In genomic region chr12:29781705-29782266, GRCh38 we compare ENCODE assay signal across 8 cellular contexts. TPM values are rescaled to one million over a fixed set of nuclear protein-coding genes. Genes with fewer than 3 reads are reported as not detected.
DNase-seq lines count a peak whose midpoint lies in the region; ATAC-seq and TF ChIP-seq lines count a peak whose summit lies in the region.

No MANE protein-coding gene starts in this region.

- no peaks in the 10 kb centered on the region for H3K9me3 Mint-ChIP-seq in activated T-helper 2 cell treated with anti-CD3 and anti-CD28 coated beads, Interferon-gamma antibody, Interleukin-2, Interleukin-4, amounts not matched to agents 10 μg/mL and 5 μg/mL and 100 μg/mL, durations not matched to agents 14 hours and 24 hours and 36 hours
- no peaks in the 10 kb centered on the region for H3K9me3 Mint-ChIP-seq in endothelial cell (ENCODE audit: unreplicated experiment)

- ATAC-seq in GM18868 (IDR thresholded peaks at IDR 0.05; ENCODE audit: unreplicated experiment): peak; percentile 49
- ATAC-seq in HG02763 (IDR thresholded peaks at IDR 0.05; ENCODE audit: unreplicated experiment): peak; percentile 30

- peak overlapping the region; percentile 63 for H3K4me3 Mint-ChIP-seq in activated T-helper 2 cell treated with anti-CD3 and anti-CD28 coated beads, Interferon-gamma antibody, Interleukin-2, Interleukin-4, amounts not matched to agents 10 μg/mL and 5 μg/mL and 100 μg/mL, durations not matched to agents 14 hours and 24 hours and 36 hours (ENCODE audit: low read depth)
- no peak overlapping the region for H3K4me3 Mint-ChIP-seq in endothelial cell (ENCODE audit: unreplicated experiment)

- H3K4me1 Mint-ChIP-seq in activated T-helper 2 cell treated with anti-CD3 and anti-CD28 coated beads, Interferon-gamma antibody, Interleukin-2, Interleukin-4, amounts not matched to agents 10 μg/mL and 5 μg/mL and 100 μg/mL, durations not matched to agents 14 hours and 24 hours and 36 hours (ENCODE audit: low read depth): peaks cover 16% of the 10 kb centered on the region
- H3K4me1 Mint-ChIP-seq in endothelial cell (ENCODE audit: unreplicated experiment): peaks cover 3% of the 10 kb centered on the region

- no peak for DNase-seq in activated T-helper 2 cell treated with anti-CD3 and anti-CD28 coated beads, Interferon-gamma antibody, Interleukin-2, Interleukin-4, amounts not matched to agents 10 μg/mL and 5 μg/mL and 100 μg/mL, durations not matched to agents 14 hours and 24 hours and 36 hours (ENCODE audit: low spot score)
- DNase-seq in endothelial cell (ENCODE audit: low spot score) (no peak), retina (no peak), globus pallidus (ENCODE audit: low spot score) (no peak), kidney glomerular epithelial cell (lab: John Stamatoyannopoulos, UW) (no peak)

- H3K79me2 ChIP-seq in neural cell (replicated peaks; ENCODE audit: insufficient read depth, low read length): peaks cover 6% of the 10 kb centered on the region

- no peaks in the 10 kb centered on the region for H3K9me3 ChIP-seq in neural cell (ENCODE audit: low read length)

- TF ChIP-seq RAD21 in neural cell (conservative IDR thresholded peaks at IDR 0.05): no peak

- intact Hi-C loops in activated T-helper 2 cell treated with anti-CD3 and anti-CD28 coated beads, Interferon-gamma antibody, Interleukin-2, Interleukin-4, amounts not matched to agents 10 μg/mL and 5 μg/mL and 100 μg/mL, durations not matched to agents 14 hours and 24 hours and 36 hours (cut with micrococcal nuclease): loop anchor here (1.0 kb wide), 1 partner anchor 164 kb away; no protein-coding TSS in a partner anchor

- H3K36me3 ChIP-seq in neural cell (ENCODE audit: insufficient read depth, low read length): no peaks in the 10 kb centered on the region

- H3K27ac Mint-ChIP-seq in activated T-helper 2 cell treated with anti-CD3 and anti-CD28 coated beads, Interferon-gamma antibody, Interleukin-2, Interleukin-4, amounts not matched to agents 10 μg/mL and 5 μg/mL and 100 μg/mL, durations not matched to agents 14 hours and 24 hours and 36 hours: peak overlapping the region; percentile 46
- no peak overlapping the region for H3K27ac Mint-ChIP-seq in endothelial cell (ENCODE audit: unreplicated experiment)

- peak overlapping the region; percentile 13 for H3K9ac ChIP-seq in neural cell (ENCODE audit: low read length)

- peak overlapping the region; percentile 59 for H3K4me2 ChIP-seq in neural cell (ENCODE audit: low read length)

- H3K27me3 ChIP-seq in neural cell (ENCODE audit: insufficient read depth, low read depth, low read length): peaks cover 16% of the 10 kb centered on the region

- no peak overlapping the region for H2AFZ ChIP-seq in neural cell (ENCODE audit: low read depth, low read length)

- no peak for TF ChIP-seq EP300 in neural cell (conservative IDR thresholded peaks at IDR 0.05; ENCODE audit: poor library complexity, severe bottlenecking)

- no peaks in the 10 kb centered on the region for H3K9me2 ChIP-seq in neural cell (ENCODE audit: insufficient read depth, low read length)

- peak overlapping the region; percentile 20 for H3K27ac ChIP-seq in neural cell (ENCODE audit: low read length)

- no peaks in the 10 kb centered on the region for H3K36me3 Mint-ChIP-seq in activated T-helper 2 cell treated with anti-CD3 and anti-CD28 coated beads, Interferon-gamma antibody, Interleukin-2, Interleukin-4, amounts not matched to agents 10 μg/mL and 5 μg/mL and 100 μg/mL, durations not matched to agents 14 hours and 24 hours and 36 hours (ENCODE audit: low read depth)
- H3K36me3 Mint-ChIP-seq in endothelial cell (ENCODE audit: low read depth, unreplicated experiment): no peaks in the 10 kb centered on the region

- TF ChIP-seq CTCF in neural cell (IDR thresholded peaks at IDR 0.05; ENCODE audit: poor library complexity, severe bottlenecking): no peak
- no peak for TF ChIP-seq CTCF in endothelial cell (IDR thresholded peaks at IDR 0.05; ENCODE audit: unreplicated experiment)

- H3F3A ChIP-seq in neural cell (ENCODE audit: insufficient read depth, low read length, poor library complexity, severe bottlenecking): peaks cover 13% of the 10 kb centered on the region

- H3K4me3 ChIP-seq in neural cell (ENCODE audit: low read length): peak overlapping the region; percentile 85

- no peaks in the 10 kb centered on the region for H4K20me1 ChIP-seq in neural cell (ENCODE audit: insufficient read depth)

- H3K27me3 Mint-ChIP-seq in activated T-helper 2 cell treated with anti-CD3 and anti-CD28 coated beads, Interferon-gamma antibody, Interleukin-2, Interleukin-4, amounts not matched to agents 10 μg/mL and 5 μg/mL and 100 μg/mL, durations not matched to agents 14 hours and 24 hours and 36 hours (ENCODE audit: low read depth): peaks cover 42% of the 10 kb centered on the region
- peaks cover 5% of the 10 kb centered on the region for H3K27me3 Mint-ChIP-seq in endothelial cell (ENCODE audit: unreplicated experiment)

TF ChIP-seq in neural cell, 6 proteins besides CTCF, POLR2A, EP300 and RAD21:
- TF ChIP-seq TAF1 (IDR thresholded peaks at IDR 0.05; ENCODE audit: low read depth) (no peak), REST (IDR thresholded peaks at IDR 0.05; ENCODE audit: borderline replicate concordance) (no peak), SMC3 (conservative IDR thresholded peaks at IDR 0.05; ENCODE audit: poor library complexity) (no peak)

RNA-seq across cellular contexts. Expression of gene TMTC1, which starts 2.0 kb away (rescaled TPM):
- total RNA-seq in activated T-helper 2 cell treated with anti-CD3 and anti-CD28 coated beads, Interferon-gamma antibody, Interleukin-2, Interleukin-4, amounts not matched to agents 10 μg/mL and 5 μg/mL and 100 μg/mL, durations not matched to agents 14 hours and 24 hours and 36 hours: 1.4 TPM in 2 replicates
- polyA plus RNA-seq in neural cell: 7.4 and 10.0 TPM in 2 replicates
- polyA minus RNA-seq in neural cell: 42.5 and 48.7 TPM in 2 replicates
- 0.95 TPM for total RNA-seq in endothelial cell (ENCODE audit: unreplicated experiment)
